ENCODE assay signal across 13 cellular contexts in the genomic region with DNA sequence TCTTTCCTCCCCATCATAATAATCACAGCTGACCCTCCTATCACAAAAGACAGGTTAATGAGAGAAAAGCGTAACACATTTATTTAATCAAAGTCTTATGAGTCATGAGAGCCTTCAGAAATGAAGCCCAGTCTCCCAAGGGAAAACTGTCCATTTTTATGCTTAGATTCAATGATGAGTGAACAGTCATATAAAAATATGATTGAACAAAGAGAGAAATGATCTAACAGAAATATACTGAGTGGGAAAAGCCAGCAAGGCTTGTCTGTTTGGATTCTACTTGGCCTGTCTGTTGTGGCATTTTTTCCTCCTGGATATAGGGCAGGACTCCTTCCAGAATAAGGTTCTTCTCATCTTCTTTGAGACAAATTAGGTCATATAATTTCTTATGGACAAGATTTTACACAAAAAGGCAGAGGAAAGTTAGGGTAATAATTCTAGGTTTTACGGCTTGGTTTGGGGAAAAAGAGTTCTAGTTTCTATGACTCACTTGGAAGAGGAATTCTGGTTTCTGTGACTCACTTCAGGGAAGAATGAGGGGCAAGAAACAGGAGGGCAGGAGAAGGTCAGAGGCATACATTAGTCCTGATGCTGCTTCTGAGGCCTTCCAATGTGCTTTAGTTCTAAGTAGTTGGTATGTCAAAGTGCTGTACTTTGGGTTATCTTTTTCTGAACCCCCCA.
A peak's percentile ranks its signal among the peaks of the same experiment; 100 is the strongest.
DNase-seq lines count a peak whose midpoint lies in the region; ATAC-seq and TF ChIP-seq lines count a peak whose summit lies in the region.
"Had no signal": no experiment of that assay in that cellular context is flagged by ENCODE, and none has a peak within 500 bp of the region (broad histone marks: within the 10 kb centered on the region; RNA-seq: fewer than 3 reads in every experiment).

No MANE protein-coding gene starts in this region.

- no peaks in the 10 kb centered on the region for H3K27me3 ChIP-seq in hepatocyte
- no peaks in the 10 kb centered on the region for H3K27me3 ChIP-seq in psoas muscle (ENCODE audit: insufficient read depth in 3 of 3, low read length in 2 of 3)
- H3K27me3 ChIP-seq: esophagus muscularis mucosa had no signal

- H3K27ac ChIP-seq in hepatocyte (peak overlapping the region; percentile 64), psoas muscle (no peak overlapping the region)
- H3K27ac ChIP-seq: esophagus muscularis mucosa had no signal

- DNase-seq in HCEC 1CT (peak; percentile 90), amniotic epithelial cell (ENCODE audit: low read depth) (peak; percentile 90), hepatocyte (ENCODE audit: low spot score) (peak; percentile 29), smooth muscle cell of the brain vasculature (ENCODE audit: low read depth, low spot score) (peak; percentile 54), psoas muscle (no peak), HuH-7 (ENCODE audit: low spot score) (no peak)
- DNase-seq: activated gamma-delta T cell treated with Interleukin-2 at 50 U/mL for 16 hours, GDM1, natural killer cell had no signal

- no peak overlapping the region for H3K4me2 ChIP-seq in hepatocyte

- intact Hi-C loops in psoas muscle (cut with DNase I), result no loop called here

- no peak overlapping the region for H2AFZ ChIP-seq in hepatocyte

- H3K9me3 ChIP-seq in hepatocyte (ENCODE audit: low read depth) (no peaks in the 10 kb centered on the region), psoas muscle (no peaks in the 10 kb centered on the region)
- H3K9me3 ChIP-seq: esophagus muscularis mucosa had no signal

- no peaks in the 10 kb centered on the region for H3K79me2 ChIP-seq in hepatocyte

- H3K9me2 ChIP-seq in hepatocyte (replicated peaks; ENCODE audit: insufficient read depth), result no peaks in the 10 kb centered on the region

- WGBS in hepatocyte (ENCODE audit: low lambda C conversion rate, missing lambda C conversion rate), result 71% methylated on average over 2 of the region's 2 CpGs
- 67 to 81% (median 72%) methylated on average over 2 of the region's 2 CpGs for WGBS in psoas muscle, 3 donors

- ATAC-seq in HG03469 (IDR thresholded peaks at IDR 0.05; ENCODE audit: unreplicated experiment) (no peak), psoas muscle (no peak), GM21723 (IDR thresholded peaks at IDR 0.05; ENCODE audit: unreplicated experiment) (no peak)
- ATAC-seq: natural killer cell, WTC11 had no signal

- no peaks in the 10 kb centered on the region for H4K20me1 ChIP-seq in hepatocyte (ENCODE audit: insufficient read depth, poor library complexity, severe bottlenecking)

- H3K4me1 ChIP-seq in hepatocyte (ENCODE audit: insufficient read depth), result no peaks in the 10 kb centered on the region
- no peaks in the 10 kb centered on the region for H3K4me1 ChIP-seq in psoas muscle

- TF ChIP-seq CTCF in hepatocyte (IDR thresholded peaks at IDR 0.05; ENCODE audit: poor library complexity), result no peak
- TF ChIP-seq CTCF in psoas muscle (IDR thresholded peaks at IDR 0.05), result no peak

- H3K4me3 ChIP-seq in hepatocyte (no peak overlapping the region), psoas muscle (no peak overlapping the region)
- H3K4me3 ChIP-seq: esophagus muscularis mucosa had no signal

- H3K36me3 ChIP-seq in hepatocyte (replicated peaks; ENCODE audit: insufficient read depth, low read depth) (no peaks in the 10 kb centered on the region), psoas muscle (ENCODE audit: insufficient read depth in 1 of 2, low read depth in 1 of 2) (no peaks in the 10 kb centered on the region)
- H3K36me3 ChIP-seq: esophagus muscularis mucosa had no signal

Comparison
In these comparisons a context has a peak if more than half of its experiments do, and no peak if none do; other contexts are left out.
1. DNase-seq: peak in HCEC 1CT (single experiment), amniotic epithelial cell (single experiment), hepatocyte (single experiment) and smooth muscle cell of the brain vasculature (single experiment); none in psoas muscle (0 of 2) and HuH-7 (single experiment).